9 cellular contexts compared by ENCODE assay signal in the genomic region with DNA sequence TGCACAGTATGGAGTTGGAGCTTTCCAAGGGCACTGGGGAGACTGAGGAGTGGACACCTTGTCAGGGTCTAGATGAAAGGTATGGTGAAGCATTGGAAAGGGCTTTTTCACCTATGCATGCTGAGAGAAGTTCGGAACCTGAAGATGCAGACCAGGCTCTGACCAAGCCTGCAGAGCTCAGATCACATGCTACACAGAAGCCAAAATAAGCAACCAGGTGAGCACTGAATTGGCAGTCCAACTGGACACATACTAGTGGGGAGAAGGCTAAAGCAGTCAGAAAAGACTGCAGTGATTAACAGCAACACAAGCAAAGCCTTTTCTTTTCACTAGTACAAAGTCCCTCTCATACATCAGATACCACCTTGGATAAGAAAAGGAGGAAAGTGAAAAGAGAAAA.
"Had no signal": no experiment of that assay in that cellular context is flagged by ENCODE, and none has a peak within 500 bp of the region (broad histone marks: within the 10 kb centered on the region; RNA-seq: fewer than 3 reads in every experiment).

No MANE protein-coding gene starts in this region.

- H3K36me3 ChIP-seq: HAP-1 had no signal

- ATAC-seq: GM23338, HCT116, K562 had no signal

- H3K4me1 ChIP-seq: HAP-1 had no signal

- H3K4me3 ChIP-seq: GM23338, HAP-1, K562 had no signal

- H3K9me3 ChIP-seq: HAP-1 had no signal

- H2AFZ ChIP-seq: GM23338 had no signal

- FAIRE-seq: HTR-8/SVneo, K562 had no signal

- DNase-seq: H7, HFFc6, IMR-90, KG1 had no signal

- H3K4me2 ChIP-seq: GM23338 had no signal
